1 cellular context compared by ENCODE assay signal in the genomic region with DNA sequence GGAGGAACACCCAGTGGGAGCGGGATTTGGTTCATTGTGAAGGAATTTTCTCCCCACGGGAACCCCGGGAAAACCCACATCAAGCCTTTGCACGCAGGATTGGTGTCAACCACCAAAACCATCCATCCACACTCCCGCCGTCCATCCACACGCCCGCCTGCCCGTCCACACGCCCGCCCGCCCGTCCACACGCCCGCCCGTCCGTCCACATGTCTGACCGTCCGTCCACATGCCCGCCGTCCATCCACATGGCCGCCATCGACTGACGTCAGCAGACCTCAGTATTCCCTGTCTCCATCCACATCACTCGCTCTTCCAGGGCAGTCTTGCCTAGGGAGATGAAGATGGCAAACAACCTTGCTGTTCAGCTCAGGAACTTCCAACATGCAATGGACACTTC.
TF ChIP-seq lines count a peak whose summit lies in the region.

No MANE protein-coding gene starts in this region.

TF ChIP-seq in H1, 55 proteins besides CTCF, POLR2A, EP300 and RAD21 (continued from another document):
- TF ChIP-seq YY1 (IDR thresholded peaks at IDR 0.05; ENCODE audit: low read depth, low read length) (no peak), FOSL1 (IDR thresholded peaks at IDR 0.05; ENCODE audit: insufficient read depth, low read depth, low read length) (no peak), TCF12 (IDR thresholded peaks at IDR 0.05; ENCODE audit: low read depth, low read length) (no peak), PHF8 (conservative IDR thresholded peaks at IDR 0.05; ENCODE audit: low read depth, low read length) (no peak), SIX5 (IDR thresholded peaks at IDR 0.05; ENCODE audit: low read depth, low read length) (no peak), SRF (IDR thresholded peaks at IDR 0.05; ENCODE audit: low read depth, low read length) (no peak), RBBP5 (IDR thresholded peaks at IDR 0.05; ENCODE audit: borderline replicate concordance, low read depth, low read length) (no peak), ASH2L (IDR thresholded peaks at IDR 0.05; ENCODE audit: low read length) (no peak), EGR1 (IDR thresholded peaks at IDR 0.05; ENCODE audit: borderline replicate concordance, low read depth, low read length) (no peak), CREB1 (IDR thresholded peaks at IDR 0.05) (no peak)
